In the genomic region with DNA sequence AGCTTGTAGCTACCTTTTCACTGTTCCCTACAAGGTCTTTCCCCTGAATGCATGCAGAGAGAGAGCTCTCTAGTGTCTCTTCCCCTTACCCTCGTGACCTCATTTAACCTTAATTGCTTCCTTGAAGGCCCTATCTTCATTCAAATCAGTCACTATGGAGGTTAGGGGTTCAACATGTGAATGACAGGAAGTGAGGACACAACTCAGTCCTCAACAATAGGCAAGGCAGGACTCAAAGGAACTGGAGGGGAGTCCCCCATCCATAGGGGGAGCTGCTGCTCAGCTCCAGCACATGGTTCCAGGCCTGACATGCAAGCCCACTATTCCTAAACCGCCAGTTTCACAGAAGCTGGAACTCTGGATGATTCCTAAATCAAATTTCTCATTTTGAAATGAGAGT, we compare ENCODE assay signal across 8 cellular contexts. TPM values are rescaled to one million over a fixed set of nuclear protein-coding genes. Genes with fewer than 3 reads are reported as not detected.
DNase-seq lines count a peak whose midpoint lies in the region; TF ChIP-seq lines count a peak whose summit lies in the region.

No MANE protein-coding gene starts in this region.

- H3K4me2 ChIP-seq in DOHH2 (ENCODE audit: low read length), result no peak overlapping the region

- H3K9me3 ChIP-seq in DOHH2 (ENCODE audit: control insufficient read depth, insufficient read depth, low read length), result no peaks in the 10 kb centered on the region
- no peaks in the 10 kb centered on the region for H3K9me3 ChIP-seq in esophagus squamous epithelium

- DNase-seq in GM20000 (ENCODE audit: low spot score), result peak; percentile 11
- peak; percentile 68 to 79 for DNase-seq in NOMO-1 (lab: John Stamatoyannopoulos, UW; ENCODE audit: unreplicated experiment in 2 of 2)
- DNase-seq in esophagus squamous epithelium (lab: John Stamatoyannopoulos, UW), result no peak
- no peak for DNase-seq in medulla oblongata (ENCODE audit: extremely low spot score)
- DNase-seq in ureter (ENCODE audit: low spot score), result no peak
- DNase-seq in inferior parietal cortex (ENCODE audit: extremely low spot score), result no peak
- DNase-seq in nephron progenitor cell, result no peak

- WGBS in esophagus squamous epithelium, 2 donors, result 45 to 68% methylated on average over 2 of the region's 2 CpGs

- H3K27me3 Mint-ChIP-seq in nephron progenitor cell (ENCODE audit: low read depth, poor library complexity), result peaks cover 7% of the 10 kb centered on the region

- no peak overlapping the region for H3K27ac Mint-ChIP-seq in nephron progenitor cell

- H3K4me1 Mint-ChIP-seq in nephron progenitor cell, result peaks cover 26% of the 10 kb centered on the region

- peaks cover 3% of the 10 kb centered on the region; the same call in 1 of the 2 replicates for H3K4me1 ChIP-seq in DOHH2 (ENCODE audit: control insufficient read depth, low read length)
- peaks cover 0 to 15% (median 7%) of the 10 kb centered on the region in 3 donors for H3K4me1 ChIP-seq in esophagus squamous epithelium

- no peaks in the 10 kb centered on the region for H3K9me2 ChIP-seq in DOHH2 (replicated peaks; ENCODE audit: control insufficient read depth, low read length)

- TF ChIP-seq CTCF in DOHH2 (IDR thresholded peaks at IDR 0.05; ENCODE audit: low read depth, low read length, poor library complexity, severe bottlenecking) (peak; percentile 49), GM20000 (IDR thresholded peaks at IDR 0.05; ENCODE audit: extremely low read depth, missing control alignments) (no peak), esophagus squamous epithelium (IDR thresholded peaks at IDR 0.05) (no peak), nephron progenitor cell (IDR thresholded peaks at IDR 0.05) (no peak)

- no peaks in the 10 kb centered on the region for H3K79me2 ChIP-seq in DOHH2 (ENCODE audit: control insufficient read depth, low read length)

- TF ChIP-seq POLR2A in esophagus squamous epithelium (IDR thresholded peaks at IDR 0.05), result no peak

- H3K36me3 ChIP-seq in DOHH2 (ENCODE audit: control insufficient read depth, low read length) (no peaks in the 10 kb centered on the region), esophagus squamous epithelium (no peaks in the 10 kb centered on the region)

- no peak overlapping the region for H3K27ac ChIP-seq in DOHH2 (ENCODE audit: low read depth, low read length)
- peak overlapping the region in 3 of 4 donors; percentile 80 to 94 (median 85) for H3K27ac ChIP-seq in esophagus squamous epithelium

- H3K36me3 Mint-ChIP-seq in nephron progenitor cell (ENCODE audit: low read depth), result no peaks in the 10 kb centered on the region

- no peaks in the 10 kb centered on the region for H4K20me1 ChIP-seq in DOHH2 (ENCODE audit: control insufficient read depth, insufficient read depth, low read depth, low read length)

- no peaks in the 10 kb centered on the region for H3F3A ChIP-seq in DOHH2 (ENCODE audit: control insufficient read depth, insufficient read depth)

- no peaks in the 10 kb centered on the region for H3K9me3 Mint-ChIP-seq in nephron progenitor cell

- H3K4me3 Mint-ChIP-seq in nephron progenitor cell, result no peak overlapping the region

- H3K27me3 ChIP-seq in DOHH2 (ENCODE audit: control insufficient read depth, low read length) (peaks cover 10% of the 10 kb centered on the region; the same call in 1 of the 2 replicates), esophagus squamous epithelium (no peaks in the 10 kb centered on the region)

- intact Hi-C loops in esophagus squamous epithelium (cut with DNase I), result loop anchor here (5.0 kb wide), 1 partner anchor 315 kb away; no protein-coding TSS in a partner anchor

- no peak overlapping the region for H3K4me3 ChIP-seq in DOHH2 (ENCODE audit: low read length)
- H3K4me3 ChIP-seq in esophagus squamous epithelium, result no peak overlapping the region

RNA-seq across cellular contexts. Expression of a gene that starts 33.8 kb away (rescaled TPM):
- total RNA-seq in esophagus squamous epithelium (10 to 100 TPM; 16.6 to 55.5 (median 35.8) TPM), ureter (54.5 TPM)

Comparison
In these comparisons a context has a peak if more than half of its experiments do, and no peak if none do; other contexts are left out.
1. DNase-seq: peak in GM20000 (single experiment) and NOMO-1 (2 of 2); none in esophagus squamous epithelium (single experiment), medulla oblongata (single experiment), ureter (single experiment), inferior parietal cortex (single experiment) and nephron progenitor cell (single experiment).